Comparison of ENCODE assay signal across 8 cellular contexts in genomic region chr5:176447982-176448608, GRCh38. TPM values are rescaled to one million over a fixed set of nuclear protein-coding genes. Genes with fewer than 3 reads are reported as not detected.
DNase-seq lines count a peak whose midpoint lies in the region; TF ChIP-seq lines count a peak whose summit lies in the region.

Gene FAF2 (plus strand): TSS chr5:176448385. CDS start chr5:176448408, 23 bp downstream.

- TF ChIP-seq CTCF in GM06990 (IDR thresholded peaks at IDR 0.05; ENCODE audit: insufficient read depth, low read length, poor library complexity, severe bottlenecking) (peak; percentile 81), HFF-Myc (IDR thresholded peaks at IDR 0.05; ENCODE audit: low read depth, low read length, missing control alignments) (peak; percentile 98)

- H3K36me3 ChIP-seq in GM06990 (ENCODE audit: control insufficient read depth, insufficient read depth, low read length), result no peaks in the 10 kb centered on the region
- H3K36me3 ChIP-seq in neuron (ENCODE audit: insufficient read depth, low read length), result peaks cover 6% of the 10 kb centered on the region
- H3K36me3 ChIP-seq in subcutaneous abdominal adipose tissue (ENCODE audit: control insufficient read depth in 5 of 5, insufficient read depth in 5 of 5, low read length in 5 of 5), result peaks cover 0 to 5% (median 0%) of the 10 kb centered on the region in 5 donors

- H3K4me3 ChIP-seq in GM06990 (replicated peaks; ENCODE audit: low read depth, low read length) (peak within 1 kb of the TSS; percentile 98), HFF-Myc (replicated peaks; ENCODE audit: low read depth, low read length) (peak within 1 kb of the TSS; percentile 98), neuron (ENCODE audit: low read length) (peak within 1 kb of the TSS; percentile 89), subcutaneous abdominal adipose tissue (ENCODE audit: low read depth in 1 of 5, low read length in 5 of 5) (peak within 1 kb of the TSS; percentile 92 to 99 (median 99))

- H3K9me3 ChIP-seq in neuron (ENCODE audit: low read length) (no peaks in the 10 kb centered on the region), subcutaneous abdominal adipose tissue (ENCODE audit: control insufficient read depth in 5 of 5, low read length in 5 of 5) (no peaks in the 10 kb centered on the region)

- peak within 1 kb of the TSS; percentile 95 to 100 (median 99) for H3K9ac ChIP-seq in subcutaneous abdominal adipose tissue (ENCODE audit: low read length in 5 of 5)

- peaks cover 10% of the 10 kb centered on the region for H3K4me1 ChIP-seq in neuron (ENCODE audit: insufficient read depth, low read length)
- peaks cover 0 to 30% (median 24%) of the 10 kb centered on the region in 5 donors for H3K4me1 ChIP-seq in subcutaneous abdominal adipose tissue (ENCODE audit: control insufficient read depth in 5 of 5, insufficient read depth in 5 of 5, low read length in 5 of 5)

- DNase-seq in GM06990 (ENCODE audit: extremely low read depth, insufficient read length), result peak; percentile 99
- DNase-seq in HFF-Myc (ENCODE audit: extremely low read depth, low read depth), result peak; percentile 99
- peak; percentile 99 for DNase-seq in MV-4-11 (lab: John Stamatoyannopoulos, UW)
- DNase-seq in SK-MEL-5 (ENCODE audit: low read depth, low spot score), result peak; percentile 98
- peak; percentile 98 for DNase-seq in activated naive CD4-positive, alpha-beta T cell treated with Interleukin-2 at 50 U/mL for 16 hours
- peak; percentile 99 for DNase-seq in foreskin melanocyte

- no peaks in the 10 kb centered on the region for H3K27me3 ChIP-seq in GM06990 (replicated peaks; ENCODE audit: control insufficient read depth, insufficient read depth, low read length)
- no peaks in the 10 kb centered on the region for H3K27me3 ChIP-seq in neuron (ENCODE audit: insufficient read depth, low read length)
- no peaks in the 10 kb centered on the region for H3K27me3 ChIP-seq in subcutaneous abdominal adipose tissue (ENCODE audit: control insufficient read depth in 5 of 5, insufficient read depth in 4 of 5, low read length in 5 of 5)

- H3K27ac ChIP-seq in subcutaneous abdominal adipose tissue (ENCODE audit: low read depth, low read length), result peak within 1 kb of the TSS; percentile 94

- H2AFZ ChIP-seq in neuron (ENCODE audit: low read depth, low read length), result peak within 1 kb of the TSS; percentile 95

- in situ Hi-C loops in SK-MEL-5 (cut with HindIII; ENCODE audit: low pct_unique_long_range_greater_than_20kb, low sequenced_read_pairs), result no loop called here

RNA-seq across cellular contexts. Expression of gene FAF2, which starts in this region (rescaled TPM):
- total RNA-seq in SK-MEL-5 (2014; rRNA removed; shearing (Covaris generic)), result 36.6 and 40.8 TPM in 2 replicates
- 30.3 and 34.9 TPM in 2 replicates for polyA plus RNA-seq in SK-MEL-5 (2015; cell fraction: cytosol; rRNA removed)
- polyA plus RNA-seq in SK-MEL-5 (2015; cell fraction: nucleus; rRNA removed), result 37.9 and 49.7 TPM in 2 replicates

Comparison
In these comparisons a context has a peak if more than half of its experiments do, and no peak if none do; other contexts are left out.
1. Peak in every context shown above with its lines: DNase-seq, H3K4me3 ChIP-seq and H3K27ac ChIP-seq.